15 cellular contexts compared by ENCODE assay signal in the genomic region with DNA sequence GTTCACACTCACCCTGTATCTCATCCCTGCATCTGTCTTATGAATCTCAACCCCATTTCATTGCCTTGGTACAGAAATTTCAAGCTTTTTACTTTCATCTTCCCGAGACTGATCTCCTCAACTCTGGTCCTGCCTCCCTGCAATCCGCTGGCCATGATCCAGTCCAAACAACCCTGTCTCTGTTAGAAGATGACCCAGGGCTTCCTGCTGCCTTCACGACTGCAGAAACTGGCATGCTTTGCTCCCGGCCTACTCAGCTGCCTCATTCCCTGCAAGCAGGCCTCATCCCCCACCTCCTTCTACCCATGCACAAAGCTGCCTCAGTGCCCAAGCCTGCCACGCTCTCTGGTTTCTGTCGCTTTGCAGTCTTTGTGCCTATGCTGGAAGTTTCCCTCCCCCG. TPM values are rescaled to one million over a fixed set of nuclear protein-coding genes. Genes with fewer than 3 reads are reported as not detected.
A peak's percentile ranks its signal among the peaks of the same experiment; 100 is the strongest.
DNase-seq lines count a peak whose midpoint lies in the region; ATAC-seq, FAIRE-seq and TF ChIP-seq lines count a peak whose summit lies in the region.
"Had no signal": no experiment of that assay in that cellular context is flagged by ENCODE, and none has a peak within 500 bp of the region (broad histone marks: within the 10 kb centered on the region; RNA-seq: fewer than 3 reads in every experiment).

No MANE protein-coding gene starts in this region.

- H3K27ac ChIP-seq in SK-N-SH (ENCODE audit: low read depth in 2 of 2, low read length in 1 of 2) = no peak overlapping the region; a peak in 1 of 4 replicates
- H3K27ac ChIP-seq in parathyroid adenoma = peak overlapping the region; percentile 62
- H3K27ac ChIP-seq in Peyer's patch = no peak overlapping the region
- H3K27ac ChIP-seq: BLaER1 treated with 17β-estradiol and CSF1 and Interleukin-3, amounts not matched to agents 10 nM and 100 nM; HL-60 had no signal

- H3K79me2 ChIP-seq in SK-N-SH (ENCODE audit: insufficient read depth) (no peaks in the 10 kb centered on the region), parathyroid adenoma (no peaks in the 10 kb centered on the region)

- ATAC-seq in HG02610 (IDR thresholded peaks at IDR 0.05; ENCODE audit: unreplicated experiment) = no peak

- H3K36me3 ChIP-seq in SK-N-SH (replicated peaks in 1 of 2; ENCODE audit: control insufficient read depth in 1 of 2, insufficient read depth in 2 of 2, low read length in 1 of 2) = no peaks in the 10 kb centered on the region
- no peaks in the 10 kb centered on the region for H3K36me3 ChIP-seq in parathyroid adenoma (ENCODE audit: control insufficient read depth, insufficient read depth, low read length)
- no peaks in the 10 kb centered on the region for H3K36me3 ChIP-seq in Peyer's patch
- H3K36me3 ChIP-seq: BLaER1 treated with 17β-estradiol and CSF1 and Interleukin-3, amounts not matched to agents 10 nM and 100 nM had no signal

- DNase-seq in H54 (ENCODE audit: insufficient read length, low spot score) (peak; percentile 47), SK-N-SH (peak; percentile 32), hepatic stellate cell (ENCODE audit: low spot score) (peak; percentile 31), Peyer's patch (no peak), NCI-H524 (lab: John Stamatoyannopoulos, UW) (no peak), NCI-H774 (lab: John Stamatoyannopoulos, UW) (no peak)
- DNase-seq: activated CD4-positive, alpha-beta T cell treated with anti-CD3 and anti-CD28 coated beads, Interleukin-2, amount 50 U/mL, for 4 hours; activated gamma-delta T cell treated with Interleukin-2 at 50 U/mL for 16 hours; MV-4-11; T-helper 9 cell had no signal

- no peak for TF ChIP-seq CTCF in SK-N-SH (IDR thresholded peaks at IDR 0.05)
- no peak for TF ChIP-seq CTCF in parathyroid adenoma (IDR thresholded peaks at IDR 0.05)
- TF ChIP-seq CTCF in Peyer's patch (IDR thresholded peaks at IDR 0.05) = no peak

- 66% methylated on average over 7 of the region's 7 CpGs for WGBS in SK-N-SH (ENCODE audit: low lambda C conversion rate)

- POLR2A ChIA-PET in SK-N-SH (lab: Yijun Ruan, JAX) = no interaction called here

- TF ChIP-seq RAD21 in SK-N-SH (IDR thresholded peaks at IDR 0.05; ENCODE audit: low read length) = no peak

- H3F3A ChIP-seq in SK-N-SH (replicated peaks; ENCODE audit: insufficient read depth) = no peaks in the 10 kb centered on the region

- H3K9me3 ChIP-seq in SK-N-SH (no peaks in the 10 kb centered on the region), parathyroid adenoma (ENCODE audit: control insufficient read depth, low read length) (no peaks in the 10 kb centered on the region), Peyer's patch (no peaks in the 10 kb centered on the region)

- peak; percentile 58 for FAIRE-seq in H54 (lab: Jason Lieb, UNC)
- FAIRE-seq: RCC 7860 had no signal

- no peak overlapping the region; the same call in 1 of the 2 replicates for H3K4me2 ChIP-seq in SK-N-SH
- no peak overlapping the region for H3K4me2 ChIP-seq in parathyroid adenoma (ENCODE audit: low read length)
- H3K4me2 ChIP-seq: BLaER1 treated with 17β-estradiol and CSF1 and Interleukin-3, amounts not matched to agents 10 nM and 100 nM had no signal

- H2AFZ ChIP-seq in SK-N-SH (ENCODE audit: low read depth) (no peak overlapping the region), parathyroid adenoma (peak overlapping the region; percentile 58)

- H3K4me1 ChIP-seq in SK-N-SH (ENCODE audit: control insufficient read depth in 1 of 2, insufficient read depth in 2 of 2, low read depth in 1 of 2, low read length in 1 of 2) = peaks cover 4 to 14% of the 10 kb centered on the region in 2 experiments; a peak in 2 of 4 replicates
- peaks cover 39% of the 10 kb centered on the region for H3K4me1 ChIP-seq in parathyroid adenoma
- H3K4me1 ChIP-seq in Peyer's patch = peaks cover 0 to 13% (median 0%) of the 10 kb centered on the region in 4 donors
- H3K4me1 ChIP-seq: BLaER1 treated with 17β-estradiol and CSF1 and Interleukin-3, amounts not matched to agents 10 nM and 100 nM had no signal

- H3K4me3 ChIP-seq in SK-N-SH (ENCODE audit: low read depth in 2 of 2, low read length in 1 of 2) (no peak overlapping the region), parathyroid adenoma (ENCODE audit: low read depth, low read length) (no peak overlapping the region), Peyer's patch (no peak overlapping the region)
- H3K4me3 ChIP-seq: BLaER1 treated with 17β-estradiol and CSF1 and Interleukin-3, amounts not matched to agents 10 nM and 100 nM had no signal

- CTCF ChIA-PET in SK-N-SH (lab: Yijun Ruan, JAX) = interaction anchor here (1.3 kb wide), 1 partner anchor 167 kb away, joined by 5 read pairs; no protein-coding TSS in a partner anchor

- H4K20me1 ChIP-seq in SK-N-SH (ENCODE audit: insufficient read depth) = no peaks in the 10 kb centered on the region
- H4K20me1 ChIP-seq: BLaER1 treated with 17β-estradiol and CSF1 and Interleukin-3, amounts not matched to agents 10 nM and 100 nM had no signal

- no peaks in the 10 kb centered on the region for H3K9me2 ChIP-seq in SK-N-SH

- H3K9ac ChIP-seq in SK-N-SH (no peak overlapping the region), parathyroid adenoma (no peak overlapping the region)
- H3K9ac ChIP-seq: BLaER1 treated with 17β-estradiol and CSF1 and Interleukin-3, amounts not matched to agents 10 nM and 100 nM had no signal

- TF ChIP-seq POLR2A in H54 (IDR thresholded peaks at IDR 0.05; ENCODE audit: low read depth, low read length) (no peak), Peyer's patch (IDR thresholded peaks at IDR 0.05) (no peak)

- no peak for TF ChIP-seq EP300 in SK-N-SH (IDR thresholded peaks at IDR 0.05; ENCODE audit: borderline replicate concordance in 1 of 2, low read depth in 1 of 2, low read length in 1 of 2)

- H3K27me3 ChIP-seq in SK-N-SH (ENCODE audit: insufficient read depth) (no peaks in the 10 kb centered on the region), parathyroid adenoma (ENCODE audit: control insufficient read depth, insufficient read depth, low read length) (no peaks in the 10 kb centered on the region), Peyer's patch (no peaks in the 10 kb centered on the region)

TF ChIP-seq in SK-N-SH, 30 proteins besides CTCF, POLR2A, EP300 and RAD21:
- no peak for TF ChIP-seq CHD2 (IDR thresholded peaks at IDR 0.05; ENCODE audit: low read length, partially characterized antibody)
- TF ChIP-seq NFIC (IDR thresholded peaks at IDR 0.05; ENCODE audit: borderline replicate concordance) = 0 out of 2 replicates have a peak, but pooled peaks have one; percentile 8
- no peak for TF ChIP-seq RFX5 (IDR thresholded peaks at IDR 0.05; ENCODE audit: low read length)
- no peak for TF ChIP-seq MXI1 (IDR thresholded peaks at IDR 0.05; ENCODE audit: low read depth, low read length)
- TF ChIP-seq PBX3 (IDR thresholded peaks at IDR 0.05) = no peak
TF ChIP-seq in SK-N-SH: peak in this region for 1.

RNA-seq across cellular contexts. Expression of gene HES1, which starts 12.4 kb away (rescaled TPM):
- 152 and 225 TPM in 2 replicates for polyA plus RNA-seq in SK-N-SH (2012; rRNA removed)
- polyA plus RNA-seq in SK-N-SH (2012; cell fraction: cytosol; rRNA removed) = 98.1 and 119 TPM in 2 replicates
- polyA plus RNA-seq in SK-N-SH (2012; cell fraction: nucleus; rRNA removed) = 440 and 504 TPM in 2 replicates
- 10 to 100 TPM; 32.2 to 65.6 (median 49.4) TPM for total RNA-seq in Peyer's patch

Comparison
In these comparisons a context has a peak if more than half of its experiments do, and no peak if none do; other contexts are left out.
1. DNase-seq: peak in H54 (single experiment), SK-N-SH (single experiment) and hepatic stellate cell (single experiment); none in Peyer's patch (0 of 3), NCI-H524 (0 of 2) and NCI-H774 (single experiment).